ENCODE assay signal across 9 cellular contexts in the genomic region with DNA sequence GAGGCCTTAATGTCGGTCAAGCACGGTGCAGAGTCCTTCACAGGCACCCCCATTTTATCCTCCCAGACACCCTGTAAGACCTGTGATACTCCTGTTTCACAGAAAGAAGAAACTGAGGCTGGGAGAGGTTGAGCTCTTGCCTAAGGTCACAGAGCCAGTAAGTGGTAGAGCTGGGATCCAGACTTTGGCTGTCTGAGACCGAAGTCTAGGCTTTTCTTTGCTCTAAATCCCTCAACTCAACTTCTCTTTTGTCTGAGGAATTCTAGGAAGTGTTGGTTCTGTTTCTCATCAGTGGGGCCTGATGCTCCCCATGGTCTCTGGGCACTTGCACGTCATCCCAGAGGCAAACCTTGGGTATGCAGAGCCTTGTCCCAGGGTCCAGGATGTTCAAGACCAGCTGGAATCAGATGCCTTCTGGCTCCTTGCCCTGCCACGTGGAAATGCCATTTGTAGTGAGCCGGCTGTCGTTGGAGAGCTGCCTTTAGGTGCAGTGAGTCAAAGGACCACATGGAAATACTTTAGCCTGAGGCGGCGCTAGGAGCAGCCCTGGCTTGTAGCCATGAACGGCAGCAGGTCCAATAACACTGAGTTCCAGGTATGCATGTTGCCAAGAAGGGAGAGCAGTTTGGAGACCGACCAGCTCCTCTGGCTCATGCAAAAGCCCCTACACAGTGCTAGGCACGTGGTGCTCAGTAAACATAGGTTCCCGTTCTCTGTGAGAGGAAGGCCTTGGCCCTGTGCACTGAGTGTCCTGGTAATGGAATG. TPM values are rescaled to one million over a fixed set of nuclear protein-coding genes. Genes with fewer than 3 reads are reported as not detected.
DNase-seq lines count a peak whose midpoint lies in the region; ATAC-seq and TF ChIP-seq lines count a peak whose summit lies in the region.
"Had no signal": no experiment of that assay in that cellular context is flagged by ENCODE, and none has a peak within 500 bp of the region (broad histone marks: within the 10 kb centered on the region; RNA-seq: fewer than 3 reads in every experiment).

No MANE protein-coding gene starts in this region.

- DNase-seq in GM23338 (ENCODE audit: low spot score), result no peak
- DNase-seq in fibroblast of pulmonary artery (ENCODE audit: low read depth), result peak; percentile 84
- no peak for DNase-seq in suprapubic skin (ENCODE audit: low spot score in 2 of 2)
- no peak for DNase-seq in stimulated activated naive CD8-positive, alpha-beta T cell treated with anti-CD3 and anti-CD28 coated beads, Interleukin-15, amount 100 ng/mL, for 72 hours

- peaks cover 15% of the 10 kb centered on the region for H3K4me1 Mint-ChIP-seq in GM23338
- H3K4me1 Mint-ChIP-seq in stimulated activated naive CD8-positive, alpha-beta T cell treated with anti-CD3 and anti-CD28 coated beads, Interleukin-15, amount 100 ng/mL, for 72 hours, result no peaks in the 10 kb centered on the region

- H2AFZ ChIP-seq in GM23338 (no peak overlapping the region; the same call in 1 of the 2 replicates), OCI-LY3 (ENCODE audit: low read depth, low read length) (no peak overlapping the region)

- TF ChIP-seq EP300 in suprapubic skin (IDR thresholded peaks at IDR 0.05), result no peak

- no peaks in the 10 kb centered on the region for H3K36me3 ChIP-seq in GM23338 (ENCODE audit: insufficient read depth)
- H3K36me3 ChIP-seq in OCI-LY3 (replicated peaks; ENCODE audit: low read depth, low read length), result no peaks in the 10 kb centered on the region
- H3K36me3 ChIP-seq in skeletal muscle tissue (ENCODE audit: control insufficient read depth in 3 of 3, insufficient read depth in 3 of 3, low read length in 3 of 3), result no peaks in the 10 kb centered on the region
- no peaks in the 10 kb centered on the region for H3K36me3 ChIP-seq in suprapubic skin

- H3K4me2 ChIP-seq in GM23338 (no peak overlapping the region), OCI-LY3 (ENCODE audit: low read length) (peak overlapping the region; percentile 75)

- TF ChIP-seq CTCF in GM23338 (conservative IDR thresholded peaks at IDR 0.05; ENCODE audit: low read depth in 2 of 2) (no peak), OCI-LY3 (IDR thresholded peaks at IDR 0.05; ENCODE audit: low read depth, low read length) (no peak), fibroblast of pulmonary artery (IDR thresholded peaks at IDR 0.05; ENCODE audit: low read length, missing control alignments) (no peak), suprapubic skin (IDR thresholded peaks at IDR 0.05) (no peak)

- no peaks in the 10 kb centered on the region for H3K9me2 ChIP-seq in GM23338 (ENCODE audit: insufficient read depth)

- no peak overlapping the region for H3K4me3 ChIP-seq in GM23338
- peak overlapping the region; percentile 57 for H3K4me3 ChIP-seq in OCI-LY3 (ENCODE audit: low read length)
- no peak overlapping the region for H3K4me3 ChIP-seq in fibroblast of pulmonary artery (replicated peaks; ENCODE audit: low read depth, low read length)
- H3K4me3 ChIP-seq in skeletal muscle tissue (ENCODE audit: low read length in 3 of 3), result no peak overlapping the region
- H3K4me3 ChIP-seq in suprapubic skin, result no peak overlapping the region

- no peaks in the 10 kb centered on the region for H3K9me3 Mint-ChIP-seq in GM23338
- no peaks in the 10 kb centered on the region for H3K9me3 Mint-ChIP-seq in stimulated activated naive CD8-positive, alpha-beta T cell treated with anti-CD3 and anti-CD28 coated beads, Interleukin-15, amount 100 ng/mL, for 72 hours

- H3K9me3 ChIP-seq in OCI-LY3 (ENCODE audit: insufficient read depth, low read length), result no peaks in the 10 kb centered on the region
- H3K9me3 ChIP-seq in skeletal muscle tissue (ENCODE audit: control insufficient read depth in 3 of 3, low read length in 3 of 3), result no peaks in the 10 kb centered on the region
- no peaks in the 10 kb centered on the region for H3K9me3 ChIP-seq in suprapubic skin

- no peaks in the 10 kb centered on the region for H3K4me1 ChIP-seq in GM23338 (ENCODE audit: insufficient read depth)
- peaks cover 30% of the 10 kb centered on the region for H3K4me1 ChIP-seq in OCI-LY3 (ENCODE audit: low read length)
- H3K4me1 ChIP-seq in skeletal muscle tissue (ENCODE audit: control insufficient read depth in 3 of 3, insufficient read depth in 3 of 3, low read length in 3 of 3), result peaks cover 24 to 52% (median 41%) of the 10 kb centered on the region in 3 donors
- H3K4me1 ChIP-seq in suprapubic skin, result peaks cover 17% of the 10 kb centered on the region

- WGBS in suprapubic skin, result 37% methylated on average over 11 of the region's 13 CpGs

- no peak for TF ChIP-seq POLR2A in suprapubic skin (IDR thresholded peaks at IDR 0.05)

- H3K36me3 Mint-ChIP-seq in GM23338 (ENCODE audit: low read depth), result no peaks in the 10 kb centered on the region

- H3K27ac Mint-ChIP-seq in GM23338, result no peak overlapping the region
- H3K27ac Mint-ChIP-seq in stimulated activated naive CD8-positive, alpha-beta T cell treated with anti-CD3 and anti-CD28 coated beads, Interleukin-15, amount 100 ng/mL, for 72 hours, result no peak overlapping the region

- no peak overlapping the region for H3K4me3 Mint-ChIP-seq in GM23338
- H3K4me3 Mint-ChIP-seq in stimulated activated naive CD8-positive, alpha-beta T cell treated with anti-CD3 and anti-CD28 coated beads, Interleukin-15, amount 100 ng/mL, for 72 hours, result no peak overlapping the region

- no peak overlapping the region for H3K27ac ChIP-seq in GM23338 (ENCODE audit: low read depth)
- H3K27ac ChIP-seq in OCI-LY3 (ENCODE audit: low read length), result no peak overlapping the region
- H3K27ac ChIP-seq in skeletal muscle tissue (ENCODE audit: low read depth, low read length), result peak overlapping the region; percentile 51
- H3K27ac ChIP-seq in suprapubic skin, result no peak overlapping the region

- H3K9ac ChIP-seq in OCI-LY3 (ENCODE audit: low read length) (no peak overlapping the region), skeletal muscle tissue (ENCODE audit: low read depth in 1 of 3, low read length in 3 of 3) (peak overlapping the region in 1 of 3 donors; percentile 40)

- ATAC-seq in GM23338, result peak; percentile 27; the same call in 1 of the 3 replicates
- ATAC-seq in HG03159 (IDR thresholded peaks at IDR 0.05; ENCODE audit: unreplicated experiment), result no peak
- ATAC-seq in esophagus mucosa, result no peak
- ATAC-seq in stimulated activated naive CD8-positive, alpha-beta T cell treated with anti-CD3 and anti-CD28 coated beads, Interleukin-15, amount 100 ng/mL, for 72 hours, result no peak

- no peaks in the 10 kb centered on the region for H3K79me2 ChIP-seq in GM23338 (replicated peaks; ENCODE audit: insufficient read depth)
- H3K79me2 ChIP-seq in OCI-LY3 (ENCODE audit: low read length), result no peaks in the 10 kb centered on the region

- H4K20me1 ChIP-seq in GM23338 (replicated peaks; ENCODE audit: insufficient read depth) (no peaks in the 10 kb centered on the region), OCI-LY3 (ENCODE audit: insufficient read depth, low read length) (no peaks in the 10 kb centered on the region)

- peaks cover 4% of the 10 kb centered on the region for H3K27me3 Mint-ChIP-seq in GM23338 (ENCODE audit: insufficient read depth, low read depth, poor library complexity)
- peaks cover 22% of the 10 kb centered on the region for H3K27me3 Mint-ChIP-seq in stimulated activated naive CD8-positive, alpha-beta T cell treated with anti-CD3 and anti-CD28 coated beads, Interleukin-15, amount 100 ng/mL, for 72 hours

- H3K27me3 ChIP-seq in GM23338 (ENCODE audit: insufficient read depth) (no peaks in the 10 kb centered on the region), OCI-LY3 (ENCODE audit: low read depth, low read length) (peaks cover 20% of the 10 kb centered on the region), skeletal muscle tissue (ENCODE audit: control insufficient read depth in 3 of 3, insufficient read depth in 3 of 3, low read length in 3 of 3) (peaks cover 0 to 3% (median 0%) of the 10 kb centered on the region in 3 donors), suprapubic skin (peaks cover 24% of the 10 kb centered on the region)

- no peaks in the 10 kb centered on the region for H3F3A ChIP-seq in GM23338 (replicated peaks; ENCODE audit: low read depth)

TF ChIP-seq in GM23338, 12 proteins besides CTCF, POLR2A, EP300 and RAD21 (continues in another document):
- no peak for TF ChIP-seq EZH2 (IDR thresholded peaks at IDR 0.05; ENCODE audit: low read depth, unreplicated experiment)
- no peak for TF ChIP-seq CREB1 (CRISPR knock-in tag; IDR thresholded peaks at IDR 0.05; ENCODE audit: low read depth)
- no peak for TF ChIP-seq ZNF114 (CRISPR knock-in tag; IDR thresholded peaks at IDR 0.05)
- TF ChIP-seq JUNB (IDR thresholded peaks at IDR 0.05; ENCODE audit: unreplicated experiment), result no peak
- no peak for TF ChIP-seq NANOG (IDR thresholded peaks at IDR 0.05; ENCODE audit: borderline replicate concordance)
- TF ChIP-seq ZNF331 (CRISPR knock-in tag; IDR thresholded peaks at IDR 0.05; ENCODE audit: low read depth), result no peak

RNA-seq across cellular contexts. Expression of gene DCANP1, which starts 9.2 kb away (rescaled TPM):
- total RNA-seq in GM23338 (2014; rRNA removed; shearing (Covaris generic)), result not detected in 2 replicates
- polyA plus RNA-seq in GM23338 (2016; fragmentation: Nextera tagmentation; extraction: Ambion mirVana), result not detected in 2 replicates
- total RNA-seq in skeletal muscle tissue (not detected), suprapubic skin (not detected), esophagus mucosa (not detected)
- total RNA-seq: aorta had no signal

RNA-seq across cellular contexts. Expression of gene TIFAB, which starts 14.2 kb away (rescaled TPM):
- total RNA-seq in GM23338 (2014; rRNA removed; shearing (Covaris generic)), result not detected in 2 replicates
- polyA plus RNA-seq in GM23338 (2016; fragmentation: Nextera tagmentation; extraction: Ambion mirVana), result not detected in 2 replicates
- total RNA-seq in skeletal muscle tissue, result 0.52 TPM
- under 1 TPM in 1 of 4 donors, not detected in 3; 0.08 TPM for total RNA-seq in suprapubic skin
- not detected for total RNA-seq in esophagus mucosa
- polyA plus RNA-seq: aorta had no signal

RNA-seq across cellular contexts. Expression of gene MACROH2A1, which starts 38.9 kb away (rescaled TPM):
- 64.9 and 81.6 TPM in 2 replicates for total RNA-seq in GM23338 (2014; rRNA removed; shearing (Covaris generic))
- polyA plus RNA-seq in GM23338 (2016; fragmentation: Nextera tagmentation; extraction: Ambion mirVana), result 50.5 and 64.9 TPM in 2 replicates
- total RNA-seq in skeletal muscle tissue, result 86.1 TPM
- 100 to 1,000 TPM; 196 to 251 (median 209) TPM for total RNA-seq in suprapubic skin
- total RNA-seq in esophagus mucosa, result 196 TPM
